In the genomic region with DNA sequence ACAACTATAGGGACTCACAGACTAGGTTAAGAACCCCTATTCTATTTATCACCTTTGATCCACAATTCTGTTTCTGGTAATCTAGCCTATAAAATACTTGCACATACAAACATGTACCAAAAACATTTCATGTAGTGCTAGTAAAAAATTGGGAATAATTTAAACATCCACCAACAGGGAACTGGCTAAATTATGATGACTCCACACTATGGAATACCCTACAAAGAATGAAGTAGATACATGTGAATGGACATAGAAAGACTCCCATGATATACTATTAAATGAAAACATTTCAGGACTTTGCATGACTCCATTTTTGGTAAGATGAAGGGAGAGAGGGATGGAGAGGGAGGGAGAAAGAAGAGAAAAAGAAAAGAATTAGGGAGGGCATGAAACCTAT, we compare ENCODE assay signal across 36 cellular contexts.
"Had no signal": no experiment of that assay in that cellular context is flagged by ENCODE, and none has a peak within 500 bp of the region (broad histone marks: within the 10 kb centered on the region; RNA-seq: fewer than 3 reads in every experiment).

No MANE protein-coding gene starts in this region.

- DNase-seq: Karpas-422, Kasumi-1, MG63, MM.1S, MV-4-11, NCI-H1048, NCI-H1092, NCI-H1092 treated with DMSO at 0.1 percent for 48 hours, NCI-H1105, NCI-H1105 treated with DMSO at 0.1 percent for 48 hours, NCI-H1417, NCI-H1417 treated with DMSO at 0.1 percent for 48 hours, NCI-H1436, NCI-H1436 treated with DMSO at 0.1 percent for 48 hours, NCI-H146, NCI-H1694, NCI-H1694 treated with DMSO at 0.1 percent for 48 hours, NCI-H187, NCI-H187 treated with DMSO at 0.1 percent for 48 hours, NCI-H1930, NCI-H2029, NCI-H2029 treated with DMSO at 0.1 percent for 48 hours, NCI-H2081, NCI-H2081 treated with DMSO at 0.1 percent for 48 hours, NCI-H2107, NCI-H2171, NCI-H2171 treated with DMSO at 0.1 percent for 48 hours, NCI-H2227 treated with DMSO at 0.1 percent for 48 hours, NCI-H226, NCI-H345, NCI-H446, NCI-H446 treated with DMSO at 0.1 percent for 48 hours, NCI-H510A, NCI-H510A treated with DMSO at 0.1 percent for 48 hours, NCI-H524, NCI-H524 treated with DMSO at 0.1 percent for 48 hours had no signal

- H3K9me3 ChIP-seq: MG63 had no signal

- H3K4me3 ChIP-seq: MG63 had no signal

- H3K27me3 ChIP-seq: MG63 had no signal
